Comparison of ENCODE assay signal across 8 cellular contexts in genomic region chr15:62068071-62068786, GRCh38. TPM values are rescaled to one million over a fixed set of nuclear protein-coding genes. Genes with fewer than 3 reads are reported as not detected.
DNase-seq lines count a peak whose midpoint lies in the region; ATAC-seq and TF ChIP-seq lines count a peak whose summit lies in the region.

No MANE protein-coding gene starts in this region.

- peak; percentile 76 for DNase-seq in CD1c-positive myeloid dendritic cell (ENCODE audit: extremely low spot score)
- DNase-seq in mammary epithelial cell = peak; percentile 21
- DNase-seq in kidney glomerular epithelial cell (lab: John Stamatoyannopoulos, UW) = peak; percentile 3
- DNase-seq in stimulated activated CD4-positive, alpha-beta T cell treated with anti-CD3 and anti-CD28 coated beads, Interleukin-2, amount 100 ng/mL, for 24 hours = peak; percentile 26 to 42

- H3K9ac ChIP-seq in SU-DHL-6 (ENCODE audit: low read length) = peak overlapping the region; percentile 28; the same call in 1 of the 2 replicates
- H3K9ac ChIP-seq in mammary epithelial cell (ENCODE audit: insufficient read depth, low read length) = no peak overlapping the region

- H3K9me2 ChIP-seq in SU-DHL-6 (replicated peaks; ENCODE audit: insufficient read depth, low read length) = no peaks in the 10 kb centered on the region

- H3K36me3 ChIP-seq in SU-DHL-6 (ENCODE audit: low read length) = no peaks in the 10 kb centered on the region
- no peaks in the 10 kb centered on the region for H3K36me3 ChIP-seq in mammary epithelial cell (ENCODE audit: insufficient read depth, low read length)

- dilution Hi-C loops in mammary epithelial cell (cut with HindIII; ENCODE audit: low sequenced_read_pairs) = no loop called here

- peaks cover 39% of the 10 kb centered on the region for H3K4me1 ChIP-seq in mammary epithelial cell (ENCODE audit: insufficient read depth, low read length)

- peak overlapping the region; percentile 55 for H3K4me2 ChIP-seq in SU-DHL-6 (ENCODE audit: low read depth, low read length, poor library complexity, severe bottlenecking)
- H3K4me2 ChIP-seq in mammary epithelial cell (ENCODE audit: insufficient read depth, low read depth, low read length) = peak overlapping the region; percentile 78

- WGBS in mammary epithelial cell (ENCODE audit: low coverage, missing lambda C conversion rate) = 0% methylated on average over 2 of the region's 102 CpGs

- ATAC-seq in GM21723 (IDR thresholded peaks at IDR 0.05; ENCODE audit: unreplicated experiment) (peak; percentile 42), GM21825 (IDR thresholded peaks at IDR 0.05; ENCODE audit: unreplicated experiment) (no peak), HG03571 (IDR thresholded peaks at IDR 0.05; ENCODE audit: unreplicated experiment) (no peak)

- H2AFZ ChIP-seq in SU-DHL-6 (ENCODE audit: low read depth, low read length, severe bottlenecking) (peak overlapping the region; percentile 56), mammary epithelial cell (ENCODE audit: low read depth, low read length) (peak overlapping the region; percentile 41)

- H3K27ac ChIP-seq in SU-DHL-6 (ENCODE audit: low read depth, low read length) = no peak overlapping the region
- no peak overlapping the region for H3K27ac ChIP-seq in mammary epithelial cell (ENCODE audit: insufficient read depth, low read depth, low read length)

- no peak for TF ChIP-seq CTCF in SU-DHL-6 (IDR thresholded peaks at IDR 0.05; ENCODE audit: insufficient read depth, low read length, poor library complexity, severe bottlenecking)
- no peak for TF ChIP-seq CTCF in mammary epithelial cell (conservative IDR thresholded peaks at IDR 0.05 in 1 of 2, IDR thresholded peaks at IDR 0.05 in 1 of 2; ENCODE audit: extremely low read depth in 1 of 2, insufficient read depth in 1 of 2, low read depth in 1 of 2, low read length in 2 of 2)

- H3K79me2 ChIP-seq in SU-DHL-6 (ENCODE audit: insufficient read depth, low read length) (no peaks in the 10 kb centered on the region), mammary epithelial cell (ENCODE audit: insufficient read depth, low read length) (no peaks in the 10 kb centered on the region)

- peak overlapping the region; percentile 50 for H3K4me3 ChIP-seq in SU-DHL-6 (ENCODE audit: insufficient read depth, low read length, poor library complexity, severe bottlenecking)
- H3K4me3 ChIP-seq in mammary epithelial cell (replicated peaks in 1 of 3; ENCODE audit: insufficient read depth in 1 of 3, low read depth in 2 of 3, low read length in 3 of 3) = peak overlapping the region in 2 of 3 experiments; percentile 31 to 47

- H3K9me3 ChIP-seq in SU-DHL-6 (ENCODE audit: insufficient read depth, low read length) (no peaks in the 10 kb centered on the region), mammary epithelial cell (replicated peaks; ENCODE audit: insufficient read depth, low read length) (no peaks in the 10 kb centered on the region)

- H4K20me1 ChIP-seq in SU-DHL-6 (ENCODE audit: low read depth, low read length) (no peaks in the 10 kb centered on the region), mammary epithelial cell (ENCODE audit: insufficient read depth, low read length) (no peaks in the 10 kb centered on the region)

- H3F3A ChIP-seq in SU-DHL-6 (ENCODE audit: insufficient read depth) = no peaks in the 10 kb centered on the region

- intact Hi-C loops in mammary epithelial cell (cut with micrococcal nuclease) = no loop called here

- no peaks in the 10 kb centered on the region for H3K27me3 ChIP-seq in SU-DHL-6 (ENCODE audit: low read length)
- peaks cover 4% of the 10 kb centered on the region for H3K27me3 ChIP-seq in mammary epithelial cell (ENCODE audit: insufficient read depth, low read length)

- in situ Hi-C loops in mammary epithelial cell (cut with MboI; ENCODE audit: low sequenced_read_pairs in 2 of 2) = no loop called here

- CTCF ChIA-PET in mammary epithelial cell (lab: Charles Lee; ENCODE audit: low non-redundant PET) = no interaction called here

- no TSS peak for BruUV-seq in mammary epithelial cell (replicated peaks; lab: Mats Ljungman, UMichigan)

RNA-seq across cellular contexts. Expression of gene C2CD4A, which starts 1.5 kb away (rescaled TPM):
- total RNA-seq in mammary epithelial cell = not detected
- polyA plus RNA-seq in mammary epithelial cell = not detected
- not detected for polyA minus RNA-seq in mammary epithelial cell

RNA-seq across cellular contexts. Expression of gene VPS13C, which starts 8.0 kb away (rescaled TPM):
- total RNA-seq in mammary epithelial cell = 10 to 100 TPM; 43.3 to 79.9 TPM
- polyA plus RNA-seq in mammary epithelial cell = 6.2 TPM
- 20.7 TPM for polyA minus RNA-seq in mammary epithelial cell

Comparison
In these comparisons a context has a peak if more than half of its experiments do, and no peak if none do; other contexts are left out.
1. DNase-seq: peak in every context shown above with its lines; median percentile 76 in CD1c-positive myeloid dendritic cell; 34 in stimulated activated CD4-positive, alpha-beta T cell treated with anti-CD3 and anti-CD28 coated beads, Interleukin-2, amount 100 ng/mL, for 24 hours; 21 in mammary epithelial cell; 3 in kidney glomerular epithelial cell.